Comparison of ENCODE assay signal across 1 cellular context in the genomic region with DNA sequence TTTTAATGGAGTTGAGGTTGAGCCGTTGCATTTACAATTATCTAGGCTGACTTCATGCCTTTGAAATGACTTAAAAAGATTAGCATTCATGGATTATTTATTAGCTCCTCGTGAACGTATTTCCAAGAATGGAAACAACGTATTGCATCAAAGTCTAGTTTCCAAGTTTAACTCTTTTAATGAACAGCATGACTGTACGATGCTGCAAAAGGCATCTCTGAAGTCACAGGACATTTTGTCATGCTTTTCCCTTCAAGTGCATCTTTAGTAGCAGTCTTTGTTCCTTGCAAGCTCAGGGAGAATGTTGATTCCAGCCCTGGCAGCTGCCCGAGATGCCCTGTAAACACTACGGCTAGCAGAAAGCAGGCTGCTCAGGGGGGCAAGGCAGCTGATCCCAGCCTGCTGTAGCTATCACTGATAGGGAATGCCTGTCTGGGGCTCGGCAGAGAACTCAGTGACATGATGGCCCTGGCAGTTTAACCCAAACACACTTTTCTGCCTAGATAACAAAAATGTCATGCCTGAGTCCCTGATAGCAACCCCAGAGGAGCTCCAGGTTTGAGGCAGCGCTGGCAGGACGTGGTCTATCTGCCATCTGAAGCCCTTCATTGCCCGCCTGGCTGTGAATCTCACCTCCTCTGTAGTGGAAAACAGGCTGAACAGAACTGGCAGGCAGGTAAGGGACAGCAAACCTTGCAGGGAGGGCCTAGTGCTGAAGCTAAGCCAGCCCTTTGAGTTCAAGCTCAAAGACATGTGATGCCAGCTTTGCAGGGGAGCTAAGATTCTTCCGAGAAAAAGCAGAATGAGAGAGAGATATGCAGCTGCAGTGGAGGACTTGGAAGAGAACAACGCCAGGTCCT.
TF ChIP-seq lines count a peak whose summit lies in the region.

No MANE protein-coding gene starts in this region.

TF ChIP-seq in WTC11, 78 proteins besides CTCF, POLR2A, EP300 and RAD21 (continued from another document):
- TF ChIP-seq, protein P1, sequence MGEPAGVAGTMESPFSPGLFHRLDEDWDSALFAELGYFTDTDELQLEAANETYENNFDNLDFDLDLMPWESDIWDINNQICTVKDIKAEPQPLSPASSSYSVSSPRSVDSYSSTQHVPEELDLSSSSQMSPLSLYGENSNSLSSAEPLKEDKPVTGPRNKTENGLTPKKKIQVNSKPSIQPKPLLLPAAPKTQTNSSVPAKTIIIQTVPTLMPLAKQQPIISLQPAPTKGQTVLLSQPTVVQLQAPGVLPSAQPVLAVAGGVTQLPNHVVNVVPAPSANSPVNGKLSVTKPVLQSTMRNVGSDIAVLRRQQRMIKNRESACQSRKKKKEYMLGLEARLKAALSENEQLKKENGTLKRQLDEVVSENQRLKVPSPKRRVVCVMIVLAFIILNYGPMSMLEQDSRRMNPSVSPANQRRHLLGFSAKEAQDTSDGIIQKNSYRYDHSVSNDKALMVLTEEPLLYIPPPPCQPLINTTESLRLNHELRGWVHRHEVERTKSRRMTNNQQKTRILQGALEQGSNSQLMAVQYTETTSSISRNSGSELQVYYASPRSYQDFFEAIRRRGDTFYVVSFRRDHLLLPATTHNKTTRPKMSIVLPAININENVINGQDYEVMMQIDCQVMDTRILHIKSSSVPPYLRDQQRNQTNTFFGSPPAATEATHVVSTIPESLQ (CRISPR knock-in tag; IDR thresholded peaks at IDR 0.05): no peak
- TF ChIP-seq, protein P2, sequence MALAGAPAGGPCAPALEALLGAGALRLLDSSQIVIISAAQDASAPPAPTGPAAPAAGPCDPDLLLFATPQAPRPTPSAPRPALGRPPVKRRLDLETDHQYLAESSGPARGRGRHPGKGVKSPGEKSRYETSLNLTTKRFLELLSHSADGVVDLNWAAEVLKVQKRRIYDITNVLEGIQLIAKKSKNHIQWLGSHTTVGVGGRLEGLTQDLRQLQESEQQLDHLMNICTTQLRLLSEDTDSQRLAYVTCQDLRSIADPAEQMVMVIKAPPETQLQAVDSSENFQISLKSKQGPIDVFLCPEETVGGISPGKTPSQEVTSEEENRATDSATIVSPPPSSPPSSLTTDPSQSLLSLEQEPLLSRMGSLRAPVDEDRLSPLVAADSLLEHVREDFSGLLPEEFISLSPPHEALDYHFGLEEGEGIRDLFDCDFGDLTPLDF (CRISPR knock-in tag; IDR thresholded peaks at IDR 0.05): no peak
- TF ChIP-seq, protein P3, sequence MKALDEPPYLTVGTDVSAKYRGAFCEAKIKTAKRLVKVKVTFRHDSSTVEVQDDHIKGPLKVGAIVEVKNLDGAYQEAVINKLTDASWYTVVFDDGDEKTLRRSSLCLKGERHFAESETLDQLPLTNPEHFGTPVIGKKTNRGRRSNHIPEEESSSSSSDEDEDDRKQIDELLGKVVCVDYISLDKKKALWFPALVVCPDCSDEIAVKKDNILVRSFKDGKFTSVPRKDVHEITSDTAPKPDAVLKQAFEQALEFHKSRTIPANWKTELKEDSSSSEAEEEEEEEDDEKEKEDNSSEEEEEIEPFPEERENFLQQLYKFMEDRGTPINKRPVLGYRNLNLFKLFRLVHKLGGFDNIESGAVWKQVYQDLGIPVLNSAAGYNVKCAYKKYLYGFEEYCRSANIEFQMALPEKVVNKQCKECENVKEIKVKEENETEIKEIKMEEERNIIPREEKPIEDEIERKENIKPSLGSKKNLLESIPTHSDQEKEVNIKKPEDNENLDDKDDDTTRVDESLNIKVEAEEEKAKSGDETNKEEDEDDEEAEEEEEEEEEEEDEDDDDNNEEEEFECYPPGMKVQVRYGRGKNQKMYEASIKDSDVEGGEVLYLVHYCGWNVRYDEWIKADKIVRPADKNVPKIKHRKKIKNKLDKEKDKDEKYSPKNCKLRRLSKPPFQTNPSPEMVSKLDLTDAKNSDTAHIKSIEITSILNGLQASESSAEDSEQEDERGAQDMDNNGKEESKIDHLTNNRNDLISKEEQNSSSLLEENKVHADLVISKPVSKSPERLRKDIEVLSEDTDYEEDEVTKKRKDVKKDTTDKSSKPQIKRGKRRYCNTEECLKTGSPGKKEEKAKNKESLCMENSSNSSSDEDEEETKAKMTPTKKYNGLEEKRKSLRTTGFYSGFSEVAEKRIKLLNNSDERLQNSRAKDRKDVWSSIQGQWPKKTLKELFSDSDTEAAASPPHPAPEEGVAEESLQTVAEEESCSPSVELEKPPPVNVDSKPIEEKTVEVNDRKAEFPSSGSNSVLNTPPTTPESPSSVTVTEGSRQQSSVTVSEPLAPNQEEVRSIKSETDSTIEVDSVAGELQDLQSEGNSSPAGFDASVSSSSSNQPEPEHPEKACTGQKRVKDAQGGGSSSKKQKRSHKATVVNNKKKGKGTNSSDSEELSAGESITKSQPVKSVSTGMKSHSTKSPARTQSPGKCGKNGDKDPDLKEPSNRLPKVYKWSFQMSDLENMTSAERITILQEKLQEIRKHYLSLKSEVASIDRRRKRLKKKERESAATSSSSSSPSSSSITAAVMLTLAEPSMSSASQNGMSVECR (CRISPR knock-in tag; IDR thresholded peaks at IDR 0.05; ENCODE audit: borderline replicate concordance): no peak
- TF ChIP-seq CREM (CRISPR knock-in tag; IDR thresholded peaks at IDR 0.05): no peak
- TF ChIP-seq, protein P4, sequence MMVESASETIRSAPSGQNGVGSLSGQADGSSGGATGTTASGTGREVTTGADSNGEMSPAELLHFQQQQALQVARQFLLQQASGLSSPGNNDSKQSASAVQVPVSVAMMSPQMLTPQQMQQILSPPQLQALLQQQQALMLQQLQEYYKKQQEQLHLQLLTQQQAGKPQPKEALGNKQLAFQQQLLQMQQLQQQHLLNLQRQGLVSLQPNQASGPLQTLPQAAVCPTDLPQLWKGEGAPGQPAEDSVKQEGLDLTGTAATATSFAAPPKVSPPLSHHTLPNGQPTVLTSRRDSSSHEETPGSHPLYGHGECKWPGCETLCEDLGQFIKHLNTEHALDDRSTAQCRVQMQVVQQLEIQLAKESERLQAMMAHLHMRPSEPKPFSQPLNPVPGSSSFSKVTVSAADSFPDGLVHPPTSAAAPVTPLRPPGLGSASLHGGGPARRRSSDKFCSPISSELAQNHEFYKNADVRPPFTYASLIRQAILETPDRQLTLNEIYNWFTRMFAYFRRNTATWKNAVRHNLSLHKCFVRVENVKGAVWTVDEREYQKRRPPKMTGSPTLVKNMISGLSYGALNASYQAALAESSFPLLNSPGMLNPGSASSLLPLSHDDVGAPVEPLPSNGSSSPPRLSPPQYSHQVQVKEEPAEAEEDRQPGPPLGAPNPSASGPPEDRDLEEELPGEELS (CRISPR knock-in tag; IDR thresholded peaks at IDR 0.05): no peak
